17 cellular contexts compared by ENCODE assay signal in the genomic region with DNA sequence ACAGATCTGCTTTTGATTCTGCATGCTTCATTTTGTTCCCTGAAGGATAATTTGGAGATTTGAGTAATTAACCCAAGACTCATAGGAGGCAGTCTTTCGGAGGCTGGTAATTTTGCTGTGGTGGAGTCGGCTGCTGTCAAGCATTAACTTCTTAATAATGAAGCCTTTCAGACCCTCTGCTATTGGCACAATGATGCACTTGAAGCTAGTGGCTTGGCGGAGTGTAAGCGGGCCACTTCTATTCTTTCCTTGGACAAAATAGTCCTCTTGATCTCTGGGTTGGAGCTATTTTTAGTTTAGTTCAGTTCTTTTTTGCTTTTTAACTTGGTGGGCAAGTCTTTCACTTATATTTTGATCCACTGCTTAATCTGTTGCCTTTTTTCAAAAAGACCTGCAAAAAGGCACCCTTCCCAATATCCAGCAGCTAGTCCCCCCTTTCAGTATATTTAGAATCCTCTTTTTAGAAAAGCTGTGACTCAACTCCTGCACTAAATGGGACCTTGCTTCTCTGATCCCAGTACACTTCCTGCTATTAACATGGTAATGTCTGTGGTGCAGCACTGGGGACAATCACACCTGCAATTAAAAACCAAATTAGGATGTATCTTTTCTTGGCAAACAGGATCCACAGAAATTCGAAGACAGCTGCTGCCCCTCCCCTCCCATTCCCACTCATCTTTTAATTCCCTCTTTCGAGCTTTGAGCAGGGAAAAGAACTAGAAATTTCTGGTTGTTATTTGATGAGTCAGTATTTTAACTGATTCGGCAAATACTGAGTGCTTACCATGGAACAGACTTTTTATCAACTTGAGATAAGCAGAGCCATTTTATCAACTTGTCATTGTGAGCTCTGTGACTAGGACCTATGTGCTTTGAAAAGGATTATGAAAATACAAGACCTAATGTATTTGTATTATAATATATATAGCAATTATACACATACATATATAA.
DNase-seq lines count a peak whose midpoint lies in the region; ATAC-seq and TF ChIP-seq lines count a peak whose summit lies in the region.
"Had no signal": no experiment of that assay in that cellular context is flagged by ENCODE, and none has a peak within 500 bp of the region (broad histone marks: within the 10 kb centered on the region; RNA-seq: fewer than 3 reads in every experiment).

No MANE protein-coding gene starts in this region.

- POLR2A ChIA-PET in WTC11 (lab: Charles Lee): no interaction called here

- H3K4me3 Mint-ChIP-seq in WTC11: no peak overlapping the region
- H3K4me3 Mint-ChIP-seq: natural killer cell treated with Interleukin-12 subunit alpha and Interleukin-12 subunit beta and Interleukin-15 and Interleukin-18, amount 100 ng/mL, for 72 hours had no signal

- H3K27ac Mint-ChIP-seq in WTC11: no peak overlapping the region
- H3K27ac Mint-ChIP-seq: natural killer cell treated with Interleukin-12 subunit alpha and Interleukin-12 subunit beta and Interleukin-15 and Interleukin-18, amount 100 ng/mL, for 72 hours had no signal

- peak; percentile 74 for ATAC-seq in WTC11
- ATAC-seq in left colon: no peak
- ATAC-seq: foreskin keratinocyte; natural killer cell treated with Interleukin-12 subunit alpha and Interleukin-12 subunit beta and Interleukin-15 and Interleukin-18, amount 100 ng/mL, for 72 hours had no signal

- no peak for TF ChIP-seq CTCF in WTC11 (IDR thresholded peaks at IDR 0.05)
- TF ChIP-seq CTCF in thyroid gland (IDR thresholded peaks at IDR 0.05): no peak
- no peak for TF ChIP-seq CTCF in tibial artery (IDR thresholded peaks at IDR 0.05)

- no peaks in the 10 kb centered on the region for H3K27me3 ChIP-seq in thyroid gland
- no peaks in the 10 kb centered on the region for H3K27me3 ChIP-seq in tibial artery
- H3K27me3 ChIP-seq: breast epithelium, foreskin keratinocyte had no signal

- H3K4me3 ChIP-seq in thyroid gland (replicated peaks in 1 of 3) (no peak overlapping the region), tibial artery (no peak overlapping the region)
- H3K4me3 ChIP-seq: breast epithelium, skin epidermis had no signal

- intact Hi-C loops in thyroid gland (cut with DNase I): no loop called here
- intact Hi-C loops in left colon (cut with DNase I, micrococcal nuclease): no loop called here
- intact Hi-C loops in tibial artery (cut with DNase I; ENCODE audit: low total_unique reads): no loop called here

- H3K36me3 Mint-ChIP-seq in WTC11: no peaks in the 10 kb centered on the region
- H3K36me3 Mint-ChIP-seq: natural killer cell treated with Interleukin-12 subunit alpha and Interleukin-12 subunit beta and Interleukin-15 and Interleukin-18, amount 100 ng/mL, for 72 hours had no signal

- H3K4me1 ChIP-seq in thyroid gland: peaks cover 8 to 10% of the 10 kb centered on the region in 2 donors
- peaks cover 0 to 8% (median 0%) of the 10 kb centered on the region in 4 donors for H3K4me1 ChIP-seq in tibial artery
- H3K4me1 ChIP-seq: foreskin keratinocyte had no signal

- peak; percentile 57 for DNase-seq in NCI-H748 (lab: John Stamatoyannopoulos, UW; ENCODE audit: unreplicated experiment)
- DNase-seq in NCI-H748 treated with DMSO at 0.1 percent for 48 hours (lab: John Stamatoyannopoulos, UW): no peak
- DNase-seq in WTC11 (ENCODE audit: low spot score): no peak
- peak; percentile 39 for DNase-seq in left kidney (ENCODE audit: low read depth, low spot score)
- peak; percentile 52 to 64 for DNase-seq in thyroid gland
- no peak for DNase-seq in left colon
- no peak for DNase-seq in NCI-H774 (lab: John Stamatoyannopoulos, UW)
- DNase-seq in tibial artery: no peak
- DNase-seq: activated gamma-delta T cell, foreskin keratinocyte, H7, NCI-H510A, T1000 had no signal

- H3K36me3 ChIP-seq in thyroid gland (no peaks in the 10 kb centered on the region), tibial artery (no peaks in the 10 kb centered on the region)
- H3K36me3 ChIP-seq: breast epithelium had no signal

- no peak for TF ChIP-seq POLR2A in thyroid gland (IDR thresholded peaks at IDR 0.05)

- H3K9me3 Mint-ChIP-seq in WTC11: peaks cover 6% of the 10 kb centered on the region; the same call in 1 of the 2 replicates
- H3K9me3 Mint-ChIP-seq: natural killer cell treated with Interleukin-12 subunit alpha and Interleukin-12 subunit beta and Interleukin-15 and Interleukin-18, amount 100 ng/mL, for 72 hours had no signal

- WGBS in thyroid gland, 2 donors: 28 to 29% methylated on average over 7 of the region's 7 CpGs

- CTCF ChIA-PET in WTC11 (lab: Charles Lee): interaction anchor here (1.4 kb wide), 1 partner anchor 9 kb away, joined by 3 read pairs; no protein-coding TSS in a partner anchor

- H3K27ac ChIP-seq in thyroid gland (peak overlapping the region; percentile 26 to 62 (median 50)), tibial artery (no peak overlapping the region)
- H3K27ac ChIP-seq: 22Rv1, breast epithelium, foreskin keratinocyte, skin epidermis had no signal

- H3K4me1 Mint-ChIP-seq in WTC11: peaks cover 33% of the 10 kb centered on the region

- H3K9me3 ChIP-seq in thyroid gland (no peaks in the 10 kb centered on the region), tibial artery (no peaks in the 10 kb centered on the region)

- no peaks in the 10 kb centered on the region for H3K27me3 Mint-ChIP-seq in WTC11 (ENCODE audit: low read depth)
- H3K27me3 Mint-ChIP-seq: natural killer cell treated with Interleukin-12 subunit alpha and Interleukin-12 subunit beta and Interleukin-15 and Interleukin-18, amount 100 ng/mL, for 72 hours had no signal

TF ChIP-seq in WTC11, 78 proteins besides CTCF, POLR2A, EP300 and RAD21 (continues in another document):
- TF ChIP-seq RORB (CRISPR knock-in tag; IDR thresholded peaks at IDR 0.05) (no peak), JAZF1 (CRISPR knock-in tag; IDR thresholded peaks at IDR 0.05) (no peak), ATF6 (CRISPR knock-in tag; IDR thresholded peaks at IDR 0.05) (no peak), GRHL2 (CRISPR knock-in tag; IDR thresholded peaks at IDR 0.05; ENCODE audit: insufficient replicate concordance, severe bottlenecking) (no peak), ZNF423 (CRISPR knock-in tag; IDR thresholded peaks at IDR 0.05) (no peak), STAT6 (CRISPR knock-in tag; conservative IDR thresholded peaks at IDR 0.05; ENCODE audit: low read depth) (no peak), USF1 (CRISPR knock-in tag; IDR thresholded peaks at IDR 0.05) (no peak), E2F5 (CRISPR knock-in tag; IDR thresholded peaks at IDR 0.05) (no peak), JUN (CRISPR knock-in tag; IDR thresholded peaks at IDR 0.05) (no peak), TEAD1 (CRISPR knock-in tag; IDR thresholded peaks at IDR 0.05) (no peak)

Comparison
In these comparisons a context has a peak if more than half of its experiments do, and no peak if none do; other contexts are left out.
1. DNase-seq: peak in NCI-H748 (single experiment), left kidney (single experiment) and thyroid gland (2 of 2); none in NCI-H748 treated with DMSO at 0.1 percent for 48 hours (single experiment), WTC11 (single experiment), left colon (0 of 2), NCI-H774 (single experiment) and tibial artery (0 of 2).
2. H3K27ac ChIP-seq: peak in thyroid gland (3 of 3); none in tibial artery (0 of 2).